Comparison of ENCODE assay signal across 8 cellular contexts in genomic region chr6:138410972-138411667, GRCh38. TPM values are rescaled to one million over a fixed set of nuclear protein-coding genes. Genes with fewer than 3 reads are reported as not detected.
DNase-seq lines count a peak whose midpoint lies in the region; ATAC-seq, FAIRE-seq and TF ChIP-seq lines count a peak whose summit lies in the region.

No MANE protein-coding gene starts in this region.

- peaks cover 23% of the 10 kb centered on the region for H3K4me1 ChIP-seq in A549

- no peak for TF ChIP-seq EP300 in A549 (IDR thresholded peaks at IDR 0.05)

- ATAC-seq in A549, result peak; percentile 58 to 60; a peak in 4 of 6 replicates

- peak overlapping the region; percentile 43 for H3K4me2 ChIP-seq in A549

- DNase-seq in A549 (ENCODE audit: low read depth in 1 of 2, low spot score in 1 of 2), result peak in 1 of 2 experiments; percentile 20
- peak; percentile 59 for DNase-seq in GM20000 (ENCODE audit: low spot score)
- peak; percentile 30 for DNase-seq in NOMO-1 treated with dmso at 0.1 percent for 144 hours (lab: John Stamatoyannopoulos, UW; ENCODE audit: unreplicated experiment)
- DNase-seq in fibroblast of gingiva (ENCODE audit: low read depth), result peak; percentile 28
- no peak for DNase-seq in DMS153 (lab: John Stamatoyannopoulos, UW)
- DNase-seq in HuH-7 (ENCODE audit: low spot score), result no peak
- no peak for DNase-seq in SKM-1 (lab: John Stamatoyannopoulos, UW; ENCODE audit: unreplicated experiment)
- no peak for DNase-seq in SIG-M5 (lab: John Stamatoyannopoulos, UW)

- POLR2A ChIA-PET in A549 (lab: Yijun Ruan, JAX), result no interaction called here

- H3K27ac ChIP-seq in A549, result peak overlapping the region in 1 of 2 experiments; percentile 56; a peak in 2 of 6 replicates

- TF ChIP-seq CTCF in A549 (IDR thresholded peaks at IDR 0.05) (no peak), GM20000 (IDR thresholded peaks at IDR 0.05; ENCODE audit: extremely low read depth, missing control alignments) (no peak)

- CTCF ChIA-PET in A549 (lab: Yijun Ruan, JAX), result interaction anchor here (0.8 to 1.1 kb wide), 2 partner anchors 98 to 294 kb away, joined by 3 to 4 read pairs; no protein-coding TSS in a partner anchor

- no peak for FAIRE-seq in A549 (lab: Jason Lieb, UNC)

- TF ChIP-seq RAD21 in A549 (conservative IDR thresholded peaks at IDR 0.05 in 1 of 2, IDR thresholded peaks at IDR 0.05 in 1 of 2), result no peak

- TF ChIP-seq POLR2A in A549 (IDR thresholded peaks at IDR 0.05; ENCODE audit: low read length), result no peak

- WGBS in A549 (ENCODE audit: missing lambda C conversion rate), result 86% methylated on average over 2 of the region's 2 CpGs

- no peak overlapping the region for H3K4me3 ChIP-seq in A549

- no peaks in the 10 kb centered on the region for H3K9me3 ChIP-seq in A549

TF ChIP-seq in A549, 52 proteins besides CTCF, POLR2A, EP300 and RAD21:
- TF ChIP-seq KDM5A (IDR thresholded peaks at IDR 0.05) (no peak), CBX2 (IDR thresholded peaks at IDR 0.05; ENCODE audit: borderline replicate concordance, low read depth) (no peak), NR3C1 (IDR thresholded peaks at IDR 0.05) (no peak), FOSL2 (IDR thresholded peaks at IDR 0.05) (no peak; the same call in 1 of the 2 replicates), FOSL2 (CRISPR knock-in tag; IDR thresholded peaks at IDR 0.05) (peak; percentile 36; the same call in 1 of the 2 replicates), ZSCAN20 (CRISPR knock-in tag; IDR thresholded peaks at IDR 0.05) (no peak), RCOR1 (IDR thresholded peaks at IDR 0.05; ENCODE audit: low read depth, low read length) (no peak), KDM1A (IDR thresholded peaks at IDR 0.05; ENCODE audit: low read depth) (no peak), CHD4 (IDR thresholded peaks at IDR 0.05; ENCODE audit: borderline replicate concordance) (no peak), JUNB (IDR thresholded peaks at IDR 0.05) (no peak), ZNF302 (CRISPR knock-in tag; IDR thresholded peaks at IDR 0.05) (no peak), FOXS1 (CRISPR knock-in tag; IDR thresholded peaks at IDR 0.05) (peak; percentile 83; the same call in 1 of the 2 replicates), SMC3 (IDR thresholded peaks at IDR 0.05) (no peak)
- TF ChIP-seq, protein P1, sequence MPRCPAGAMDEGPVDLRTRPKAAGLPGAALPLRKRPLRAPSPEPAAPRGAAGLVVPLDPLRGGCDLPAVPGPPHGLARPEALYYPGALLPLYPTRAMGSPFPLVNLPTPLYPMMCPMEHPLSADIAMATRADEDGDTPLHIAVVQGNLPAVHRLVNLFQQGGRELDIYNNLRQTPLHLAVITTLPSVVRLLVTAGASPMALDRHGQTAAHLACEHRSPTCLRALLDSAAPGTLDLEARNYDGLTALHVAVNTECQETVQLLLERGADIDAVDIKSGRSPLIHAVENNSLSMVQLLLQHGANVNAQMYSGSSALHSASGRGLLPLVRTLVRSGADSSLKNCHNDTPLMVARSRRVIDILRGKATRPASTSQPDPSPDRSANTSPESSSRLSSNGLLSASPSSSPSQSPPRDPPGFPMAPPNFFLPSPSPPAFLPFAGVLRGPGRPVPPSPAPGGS (IDR thresholded peaks at IDR 0.05), result no peak

RNA-seq across cellular contexts. Expression of gene HEBP2, which starts 7.1 kb away (rescaled TPM):
- polyA plus RNA-seq in A549 (2011; rRNA removed) (12.2 and 22.1 TPM in 2 replicates), A549 (2017; fragmentation: RNase III; extraction: RNeasy Plus Mini Kit Qiagen cat#74134 plus additional on column Dnase treatment) (17.4 to 22.2 TPM (median 18.0 TPM) in 3 replicates)
- 10.8 and 14.6 TPM in 2 replicates for polyA plus RNA-seq in A549 (2012; cell fraction: cytosol; rRNA removed)
- 9.6 and 10.1 TPM in 2 replicates for polyA plus RNA-seq in A549 (2012; cell fraction: nucleus; rRNA removed)
- 2.3 and 3.6 TPM in 2 replicates for polyA minus RNA-seq in A549 (2011; rRNA and poly(A)+ RNA removed)

RNA-seq across cellular contexts. Expression of gene SMIM28, which starts 33.4 kb away (rescaled TPM):
- polyA plus RNA-seq in A549 (2011; rRNA removed) (not detected in 2 replicates), A549 (2017; fragmentation: RNase III; extraction: RNeasy Plus Mini Kit Qiagen cat#74134 plus additional on column Dnase treatment) (not detected in 3 replicates)
- not detected in 2 replicates for polyA plus RNA-seq in A549 (2012; cell fraction: cytosol; rRNA removed)
- not detected in 2 replicates for polyA plus RNA-seq in A549 (2012; cell fraction: nucleus; rRNA removed)
- polyA minus RNA-seq in A549 (2011; rRNA and poly(A)+ RNA removed), result not detected in 2 replicates

Comparison
In these comparisons a context has a peak if more than half of its experiments do, and no peak if none do; other contexts are left out.
1. DNase-seq: peak in GM20000 (single experiment), NOMO-1 treated with dmso at 0.1 percent for 144 hours (single experiment) and fibroblast of gingiva (single experiment); none in DMS153 (single experiment), HuH-7 (single experiment), SKM-1 (single experiment) and SIG-M5 (single experiment).